ENCODE assay signal across 24 cellular contexts in the genomic region with DNA sequence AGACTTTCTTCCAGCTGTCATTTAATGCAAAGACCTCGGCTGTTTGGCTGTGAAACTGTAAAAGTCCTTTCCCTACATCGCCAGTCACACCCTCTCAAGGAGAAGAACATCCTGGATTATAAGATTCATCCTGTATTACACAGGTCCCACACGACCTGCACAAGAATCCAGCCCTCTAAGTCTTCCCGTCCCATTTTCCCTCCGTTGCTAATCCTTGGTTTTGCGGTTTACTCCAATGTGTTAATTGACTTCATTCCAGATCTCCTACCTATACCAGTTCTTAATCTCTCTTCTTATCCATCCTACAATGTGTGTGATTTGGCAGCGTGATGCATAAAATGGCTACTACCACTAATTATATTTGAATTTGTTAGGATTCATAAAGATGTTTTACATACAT.
DNase-seq lines count a peak whose midpoint lies in the region; ATAC-seq and TF ChIP-seq lines count a peak whose summit lies in the region.
"Had no signal": no experiment of that assay in that cellular context is flagged by ENCODE, and none has a peak within 500 bp of the region (broad histone marks: within the 10 kb centered on the region; RNA-seq: fewer than 3 reads in every experiment).

No MANE protein-coding gene starts in this region.

- H3K36me3 Mint-ChIP-seq in CD4-positive, alpha-beta T cell (ENCODE audit: low read depth) = no peaks in the 10 kb centered on the region
- H3K36me3 Mint-ChIP-seq in GM23338 (ENCODE audit: low read depth) (no peaks in the 10 kb centered on the region), T-cell (no peaks in the 10 kb centered on the region)
- H3K36me3 Mint-ChIP-seq: CD4-positive, CD25-positive, alpha-beta regulatory T cell; IgD-negative memory B cell had no signal

- H3K9me2 ChIP-seq in GM23338 (ENCODE audit: insufficient read depth) = 0 out of 2 replicates have a peak, but pooled peaks cover 2% of the 10 kb centered on the region

- H3K4me2 ChIP-seq in GM23338 = no peak overlapping the region
- H3K4me2 ChIP-seq in mesendoderm (ENCODE audit: low read length) = no peak overlapping the region

- no peak overlapping the region for H3K23ac ChIP-seq in mesendoderm (ENCODE audit: low read length)

- no peak overlapping the region for H3K9ac ChIP-seq in mesendoderm (ENCODE audit: low read length)

- H4K5ac ChIP-seq in mesendoderm (ENCODE audit: low read length) = no peak overlapping the region

- H3K4me1 Mint-ChIP-seq in CD4-positive, alpha-beta T cell (ENCODE audit: low read depth) = no peaks in the 10 kb centered on the region
- peaks cover 13% of the 10 kb centered on the region for H3K4me1 Mint-ChIP-seq in GM23338
- H3K4me1 Mint-ChIP-seq in T-cell = peaks cover 0 to 13% (median 13%) of the 10 kb centered on the region in 3 donors

- H2BK15ac ChIP-seq in mesendoderm (replicated peaks; ENCODE audit: low read depth) = no peak overlapping the region

- TF ChIP-seq CTCF in CD4-positive, alpha-beta T cell (IDR thresholded peaks at IDR 0.05) = no peak
- TF ChIP-seq CTCF in GM23338 (conservative IDR thresholded peaks at IDR 0.05; ENCODE audit: low read depth in 2 of 2) = no peak

- POLR2A ChIA-PET in CD4-positive, alpha-beta T cell (lab: Charles Lee) = no interaction called here
- POLR2A ChIA-PET in T-cell (lab: Charles Lee) = no interaction called here

- no peak overlapping the region for H3K27ac ChIP-seq in CD4-positive, alpha-beta T cell (ENCODE audit: low read depth, low read length)
- no peak overlapping the region for H3K27ac ChIP-seq in GM23338 (ENCODE audit: low read depth)
- H3K27ac ChIP-seq in mesendoderm (ENCODE audit: low read depth, low read length) = no peak overlapping the region
- H3K27ac ChIP-seq: epithelial cell of prostate, PC-9, psoas muscle, suprapubic skin had no signal

- CTCF ChIA-PET in CD4-positive, alpha-beta T cell (lab: Charles Lee) = no interaction called here
- CTCF ChIA-PET in T-cell (lab: Charles Lee) = interaction anchor here in 1 of 2 donors (0.6 to 1.4 kb wide), 3 partner anchors 242 to 792 kb away, joined by 3 to 4 read pairs (median 4); no protein-coding TSS in a partner anchor

- no peaks in the 10 kb centered on the region for H3K9me3 Mint-ChIP-seq in CD4-positive, alpha-beta T cell
- H3K9me3 Mint-ChIP-seq in GM23338 (no peaks in the 10 kb centered on the region), T-cell (no peaks in the 10 kb centered on the region)
- H3K9me3 Mint-ChIP-seq: CD4-positive, CD25-positive, alpha-beta regulatory T cell; IgD-negative memory B cell; neural crest cell had no signal

- H3K18ac ChIP-seq in mesendoderm (ENCODE audit: low read length) = no peak overlapping the region

- no peaks in the 10 kb centered on the region for H3K79me1 ChIP-seq in mesendoderm (ENCODE audit: low read length)

- no peak overlapping the region for H2BK120ac ChIP-seq in mesendoderm (ENCODE audit: low read depth, low read length)

- H3K36me3 ChIP-seq in GM23338 (ENCODE audit: insufficient read depth) (no peaks in the 10 kb centered on the region), mesendoderm (ENCODE audit: control insufficient read depth, insufficient read depth, low read length) (no peaks in the 10 kb centered on the region)
- H3K36me3 ChIP-seq: heart left ventricle, suprapubic skin had no signal

- H3K79me2 ChIP-seq in GM23338 (replicated peaks; ENCODE audit: insufficient read depth) = no peaks in the 10 kb centered on the region
- H3K79me2 ChIP-seq in mesendoderm (ENCODE audit: control insufficient read depth, insufficient read depth, low read length) = no peaks in the 10 kb centered on the region

- no peaks in the 10 kb centered on the region for H3F3A ChIP-seq in GM23338 (replicated peaks; ENCODE audit: low read depth)

- H3K4me3 Mint-ChIP-seq in CD4-positive, alpha-beta T cell = peak overlapping the region; percentile 50
- H3K4me3 Mint-ChIP-seq in GM23338 (no peak overlapping the region), T-cell (peak overlapping the region; percentile 19 to 21 (median 19))

- H4K20me1 ChIP-seq in GM23338 (replicated peaks; ENCODE audit: insufficient read depth) = no peaks in the 10 kb centered on the region

- H3K4me3 ChIP-seq in GM23338 = no peak overlapping the region
- H3K4me3 ChIP-seq in mesendoderm (ENCODE audit: low read length) = no peak overlapping the region

- no peak overlapping the region for H3K56ac ChIP-seq in mesendoderm (ENCODE audit: low read length)

- H3K27me3 Mint-ChIP-seq in CD4-positive, alpha-beta T cell = no peaks in the 10 kb centered on the region
- H3K27me3 Mint-ChIP-seq in GM23338 (ENCODE audit: insufficient read depth, low read depth, poor library complexity) (no peaks in the 10 kb centered on the region), T-cell (no peaks in the 10 kb centered on the region)

- H2AK5ac ChIP-seq in mesendoderm (ENCODE audit: low read length) = no peak overlapping the region

- no peaks in the 10 kb centered on the region for H3K27me3 ChIP-seq in CD4-positive, alpha-beta T cell (ENCODE audit: control insufficient read depth, insufficient read depth, low read length)
- no peaks in the 10 kb centered on the region for H3K27me3 ChIP-seq in GM23338 (ENCODE audit: insufficient read depth)
- no peaks in the 10 kb centered on the region for H3K27me3 ChIP-seq in mesendoderm (ENCODE audit: insufficient read depth, low read length, poor library complexity)
- H3K27me3 ChIP-seq: suprapubic skin had no signal

- no peak overlapping the region for H2BK5ac ChIP-seq in mesendoderm (ENCODE audit: low read length)

- DNase-seq in CD4-positive, alpha-beta T cell = no peak
- DNase-seq in GM23338 (ENCODE audit: low spot score) = no peak
- no peak for DNase-seq in T-cell
- DNase-seq in mesendoderm = peak; percentile 61
- no peak for DNase-seq in AG08395 (ENCODE audit: low spot score)
- DNase-seq in NCI-H345 treated with DMSO at 0.1 percent for 48 hours (lab: John Stamatoyannopoulos, UW; ENCODE audit: unreplicated experiment) = no peak
- no peak for DNase-seq in islet precursor cell
- DNase-seq: activated effector memory CD4-positive, alpha-beta T cell treated with anti-CD3 and anti-CD28 coated beads, Interleukin-2, amount 50 U/mL, for 16 hours; amniotic stem cell; dermis blood vessel endothelial cell; GF-D8; H7; heart left ventricle; midbrain; NCI-H1436; NCI-H748 treated with DMSO at 0.1 percent for 48 hours; PC-9; psoas muscle; SHP77 had no signal

- H2AFZ ChIP-seq in GM23338 = 0 out of 2 replicates have a peak overlapping the region, but pooled peaks have one; percentile 33

- WGBS in mesendoderm (ENCODE audit: extremely low coverage, insufficient coverage, low lambda C conversion rate) = no CpG with 5 or more reads among the region's 7 CpGs

- no peak overlapping the region for H3K27ac Mint-ChIP-seq in CD4-positive, alpha-beta T cell
- H3K27ac Mint-ChIP-seq in GM23338 (no peak overlapping the region), T-cell (no peak overlapping the region)
- H3K27ac Mint-ChIP-seq: IgD-negative memory B cell had no signal

- no peaks in the 10 kb centered on the region for H3K4me1 ChIP-seq in GM23338 (ENCODE audit: insufficient read depth)
- H3K4me1 ChIP-seq in mesendoderm (ENCODE audit: control insufficient read depth, low read depth, low read length) = peaks cover 2% of the 10 kb centered on the region
- H3K4me1 ChIP-seq: psoas muscle had no signal

- no peak overlapping the region for H4K8ac ChIP-seq in mesendoderm (ENCODE audit: low read depth, low read length)

- no peak overlapping the region for H3K4ac ChIP-seq in mesendoderm (ENCODE audit: low read depth, low read length)

- intact Hi-C loops in CD4-positive, alpha-beta T cell (cut with DNase I, micrococcal nuclease) = no loop called here

- H3K9me3 ChIP-seq in CD4-positive, alpha-beta T cell (ENCODE audit: control insufficient read depth, low read length) = no peaks in the 10 kb centered on the region
- H3K9me3 ChIP-seq: heart left ventricle, psoas muscle, suprapubic skin had no signal

- ATAC-seq in CD4-positive, alpha-beta T cell (ENCODE audit: poor library complexity) = no peak
- ATAC-seq in GM23338 (no peak), T-cell (replicated peaks in 1 of 4) (no peak)

TF ChIP-seq in GM23338, 12 proteins besides CTCF, POLR2A, EP300 and RAD21 (continues in another document):
- TF ChIP-seq EZH2 (IDR thresholded peaks at IDR 0.05; ENCODE audit: low read depth, unreplicated experiment) (no peak), EZH2phosphoT487 (IDR thresholded peaks at IDR 0.05; ENCODE audit: unreplicated experiment) (no peak), JUNB (IDR thresholded peaks at IDR 0.05; ENCODE audit: unreplicated experiment) (no peak), CREB1 (CRISPR knock-in tag; IDR thresholded peaks at IDR 0.05; ENCODE audit: low read depth) (no peak), ZNF114 (CRISPR knock-in tag; IDR thresholded peaks at IDR 0.05) (no peak), POLR2AphosphoS5 (IDR thresholded peaks at IDR 0.05; ENCODE audit: low read depth) (no peak), NANOG (IDR thresholded peaks at IDR 0.05; ENCODE audit: borderline replicate concordance) (no peak)
- TF ChIP-seq, protein P1, sequence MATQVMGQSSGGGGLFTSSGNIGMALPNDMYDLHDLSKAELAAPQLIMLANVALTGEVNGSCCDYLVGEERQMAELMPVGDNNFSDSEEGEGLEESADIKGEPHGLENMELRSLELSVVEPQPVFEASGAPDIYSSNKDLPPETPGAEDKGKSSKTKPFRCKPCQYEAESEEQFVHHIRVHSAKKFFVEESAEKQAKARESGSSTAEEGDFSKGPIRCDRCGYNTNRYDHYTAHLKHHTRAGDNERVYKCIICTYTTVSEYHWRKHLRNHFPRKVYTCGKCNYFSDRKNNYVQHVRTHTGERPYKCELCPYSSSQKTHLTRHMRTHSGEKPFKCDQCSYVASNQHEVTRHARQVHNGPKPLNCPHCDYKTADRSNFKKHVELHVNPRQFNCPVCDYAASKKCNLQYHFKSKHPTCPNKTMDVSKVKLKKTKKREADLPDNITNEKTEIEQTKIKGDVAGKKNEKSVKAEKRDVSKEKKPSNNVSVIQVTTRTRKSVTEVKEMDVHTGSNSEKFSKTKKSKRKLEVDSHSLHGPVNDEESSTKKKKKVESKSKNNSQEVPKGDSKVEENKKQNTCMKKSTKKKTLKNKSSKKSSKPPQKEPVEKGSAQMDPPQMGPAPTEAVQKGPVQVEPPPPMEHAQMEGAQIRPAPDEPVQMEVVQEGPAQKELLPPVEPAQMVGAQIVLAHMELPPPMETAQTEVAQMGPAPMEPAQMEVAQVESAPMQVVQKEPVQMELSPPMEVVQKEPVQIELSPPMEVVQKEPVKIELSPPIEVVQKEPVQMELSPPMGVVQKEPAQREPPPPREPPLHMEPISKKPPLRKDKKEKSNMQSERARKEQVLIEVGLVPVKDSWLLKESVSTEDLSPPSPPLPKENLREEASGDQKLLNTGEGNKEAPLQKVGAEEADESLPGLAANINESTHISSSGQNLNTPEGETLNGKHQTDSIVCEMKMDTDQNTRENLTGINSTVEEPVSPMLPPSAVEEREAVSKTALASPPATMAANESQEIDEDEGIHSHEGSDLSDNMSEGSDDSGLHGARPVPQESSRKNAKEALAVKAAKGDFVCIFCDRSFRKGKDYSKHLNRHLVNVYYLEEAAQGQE (IDR thresholded peaks at IDR 0.05; ENCODE audit: unreplicated experiment) = no peak
